Comparison of ENCODE assay signal across 21 cellular contexts in genomic region chr9:126818482-126818881, GRCh38.
"Had no signal": no experiment of that assay in that cellular context is flagged by ENCODE, and none has a peak within 500 bp of the region (broad histone marks: within the 10 kb centered on the region; RNA-seq: fewer than 3 reads in every experiment).

No MANE protein-coding gene starts in this region.

- H3K9me3 ChIP-seq: thyroid gland had no signal

- H3K9ac ChIP-seq: neural progenitor cell, parathyroid adenoma had no signal

- H3K4me3 Mint-ChIP-seq: dendritic cell treated with granulocyte-macrophage colony-stimulating factor and Interleukin-4, amounts not matched to agents 40 ng/mL and 50 ng/mL, for 4 days; effector memory CD8-positive, alpha-beta T cell; naive thymus-derived CD8-positive, alpha-beta T cell; neural progenitor cell; stimulated activated effector memory CD8-positive, alpha-beta T cell treated with anti-CD3 and anti-CD28 coated beads, Interleukin-12 subunit alpha, Interleukin-12 subunit beta, amount 100 ng/mL, for 72 hours; type B pancreatic cell had no signal

- H3K27me3 ChIP-seq: heart right ventricle, neural progenitor cell, right lobe of liver, suprapubic skin, thyroid gland had no signal

- H3K4me3 ChIP-seq: heart right ventricle, mucosa of descending colon, neural progenitor cell, psoas muscle, right lobe of liver, suprapubic skin, thyroid gland had no signal

- H3K27me3 Mint-ChIP-seq: dendritic cell treated with granulocyte-macrophage colony-stimulating factor and Interleukin-4, amounts not matched to agents 40 ng/mL and 50 ng/mL, for 4 days; effector memory CD8-positive, alpha-beta T cell; naive thymus-derived CD8-positive, alpha-beta T cell; type B pancreatic cell had no signal

- H3K27ac Mint-ChIP-seq: dendritic cell treated with granulocyte-macrophage colony-stimulating factor and Interleukin-4, amounts not matched to agents 40 ng/mL and 50 ng/mL, for 4 days; effector memory CD8-positive, alpha-beta T cell; naive thymus-derived CD8-positive, alpha-beta T cell; neural progenitor cell; stimulated activated effector memory CD8-positive, alpha-beta T cell treated with anti-CD3 and anti-CD28 coated beads, Interleukin-12 subunit alpha, Interleukin-12 subunit beta, amount 100 ng/mL, for 72 hours; type B pancreatic cell had no signal

- DNase-seq: effector memory CD8-positive, alpha-beta T cell; foreskin melanocyte; heart right ventricle; hypothalamus; kidney glomerular epithelial cell; mucosa of descending colon; naive thymus-derived CD8-positive, alpha-beta T cell; occipital lobe; psoas muscle; retina; right lobe of liver; stimulated activated CD4-positive, alpha-beta T cell treated with anti-CD3 and anti-CD28 coated beads, Interleukin-4, amount 100 ng/mL, for 1 hour; stimulated activated CD8-positive, alpha-beta memory T cell treated with anti-CD3 and anti-CD28 coated beads, Interleukin-4, amount 100 ng/mL, for 48 hours; stimulated activated naive CD8-positive, alpha-beta T cell treated with anti-CD3 and anti-CD28 coated beads, Interleukin-15, Interleukin-2, amounts not matched to agents 100 U/mL and 50 U/mL, for 24 hours; thyroid gland had no signal

- ATAC-seq: effector memory CD8-positive, alpha-beta T cell; heart right ventricle; mucosa of descending colon; naive thymus-derived CD8-positive, alpha-beta T cell; psoas muscle; right lobe of liver; stimulated activated effector memory CD8-positive, alpha-beta T cell treated with anti-CD3 and anti-CD28 coated beads, Interleukin-12 subunit alpha, Interleukin-12 subunit beta, amount 100 ng/mL, for 72 hours; stimulated activated naive CD8-positive, alpha-beta T cell treated with anti-CD3 and anti-CD28 coated beads, Interleukin-15, Interleukin-2, amounts not matched to agents 100 U/mL and 50 U/mL, for 24 hours had no signal

- H3K4me1 ChIP-seq: neural progenitor cell, parathyroid adenoma, suprapubic skin, thyroid gland had no signal
